Comparison of ENCODE assay signal across 8 cellular contexts in the genomic region with DNA sequence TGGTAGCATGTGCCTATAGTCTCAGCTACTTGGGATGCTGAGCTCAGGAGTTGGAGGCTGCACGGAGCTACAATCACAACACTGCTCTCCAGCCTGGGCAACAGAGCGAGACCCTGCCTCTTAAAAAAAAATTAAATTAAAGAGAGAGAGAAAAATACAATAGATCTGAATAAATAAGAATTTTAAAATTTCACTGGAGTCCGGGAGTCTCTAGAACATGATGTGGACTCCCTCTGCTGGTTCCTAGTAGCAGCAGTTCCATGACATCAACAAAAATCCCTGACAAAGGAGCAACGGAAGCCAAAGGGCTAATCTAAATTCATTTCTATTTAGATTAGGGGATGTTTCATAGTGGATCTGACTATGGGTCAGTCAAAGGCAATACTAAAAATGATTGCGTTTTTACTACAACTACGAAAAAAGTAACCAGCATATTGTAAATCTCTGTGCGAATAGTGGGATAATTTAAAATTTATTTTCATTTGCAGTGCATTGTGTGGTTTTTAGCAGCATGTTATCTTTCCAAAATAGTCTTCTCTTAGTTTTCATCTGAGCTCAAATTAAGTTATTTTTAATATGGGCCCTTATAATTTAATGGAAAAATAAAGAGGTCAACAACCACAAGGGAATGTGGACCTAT. TPM values are rescaled to one million over a fixed set of nuclear protein-coding genes. Genes with fewer than 3 reads are reported as not detected.
DNase-seq lines count a peak whose midpoint lies in the region; ATAC-seq, FAIRE-seq and TF ChIP-seq lines count a peak whose summit lies in the region.

No MANE protein-coding gene starts in this region.

- peaks cover 0 to 2% of the 10 kb centered on the region in 2 experiments for H3K36me3 ChIP-seq in endothelial cell of umbilical vein (ENCODE audit: control insufficient read depth in 2 of 2, extremely low read depth in 1 of 2, insufficient read depth in 2 of 2, low read length in 2 of 2)
- no peaks in the 10 kb centered on the region for H3K36me3 ChIP-seq in parathyroid adenoma (ENCODE audit: control insufficient read depth, insufficient read depth, low read length)

- no TSS peak for BruUV-seq in endothelial cell of umbilical vein (replicated peaks; lab: Mats Ljungman, UMichigan)

- H3K9ac ChIP-seq in endothelial cell of umbilical vein (replicated peaks; ENCODE audit: extremely low read depth, insufficient read depth, low read length) (no peak overlapping the region), parathyroid adenoma (no peak overlapping the region)

- intact Hi-C loops in endothelial cell of umbilical vein (cut with micrococcal nuclease), result loop anchor here (2.0 kb wide), 1 partner anchor 624 kb away; no protein-coding TSS in a partner anchor

- H3K27me3 ChIP-seq in endothelial cell of umbilical vein (ENCODE audit: control insufficient read depth in 2 of 2, insufficient read depth in 2 of 2, low read length in 2 of 2) (no peaks in the 10 kb centered on the region), parathyroid adenoma (ENCODE audit: control insufficient read depth, insufficient read depth, low read length) (no peaks in the 10 kb centered on the region)

- CTCF ChIA-PET in endothelial cell of umbilical vein (lab: Charles Lee), result interaction anchor here (0.8 to 2.2 kb wide), 5 partner anchors 192 to 598 kb away, joined by 3 to 13 read pairs (median 6); a partner anchor contains a TSS

- TF ChIP-seq POLR2A in endothelial cell of umbilical vein (IDR thresholded peaks at IDR 0.05; ENCODE audit: low read depth, low read length), result no peak

- H3K4me3 ChIP-seq in endothelial cell of umbilical vein (replicated peaks in 1 of 3; ENCODE audit: insufficient read depth in 1 of 3, low read depth in 1 of 3, low read length in 3 of 3) (no peak overlapping the region), parathyroid adenoma (ENCODE audit: low read depth, low read length) (no peak overlapping the region)

- no peak for ATAC-seq in stimulated activated naive CD8-positive, alpha-beta T cell treated with anti-CD3 and anti-CD28 coated beads, Interleukin-15, Interleukin-2, amounts not matched to agents 100 U/mL and 50 U/mL, for 24 hours

- POLR2A ChIA-PET in endothelial cell of umbilical vein (lab: Charles Lee), result interaction anchor here (0.5 kb wide), 1 partner anchor 96 kb away, joined by 3 read pairs; no protein-coding TSS in a partner anchor

- FAIRE-seq in endothelial cell of umbilical vein (lab: Jason Lieb, UNC), result peak; percentile 70

- H3K9me3 ChIP-seq in endothelial cell of umbilical vein (replicated peaks; ENCODE audit: control insufficient read depth, insufficient read depth, low read length) (no peaks in the 10 kb centered on the region), parathyroid adenoma (ENCODE audit: control insufficient read depth, low read length) (no peaks in the 10 kb centered on the region)

- no peaks in the 10 kb centered on the region for H3K4me1 ChIP-seq in endothelial cell of umbilical vein (ENCODE audit: control insufficient read depth, extremely low read depth, insufficient read depth, low read length)
- H3K4me1 ChIP-seq in parathyroid adenoma, result no peaks in the 10 kb centered on the region

- dilution Hi-C loops in endothelial cell of umbilical vein (cut with MboI; ENCODE audit: extremely low pct_ligation_motif_present, low sequenced_read_pairs), result no loop called here

- peaks cover 13% of the 10 kb centered on the region for H3K79me2 ChIP-seq in endothelial cell of umbilical vein (ENCODE audit: control insufficient read depth, insufficient read depth, low read length)
- no peaks in the 10 kb centered on the region for H3K79me2 ChIP-seq in parathyroid adenoma

- H3K4me2 ChIP-seq in endothelial cell of umbilical vein (ENCODE audit: insufficient read depth, low read length) (no peak overlapping the region), parathyroid adenoma (ENCODE audit: low read length) (no peak overlapping the region)

- peak; percentile 16 for DNase-seq in NCI-H69 (lab: John Stamatoyannopoulos, UW)
- DNase-seq in endothelial cell of umbilical vein (ENCODE audit: low read depth, low spot score), result peak; percentile 40
- DNase-seq in effector CD8-positive, alpha-beta T cell (lab: John Stamatoyannopoulos, UW), result no peak
- DNase-seq in NCI-H2029 (lab: John Stamatoyannopoulos, UW), result no peak
- DNase-seq in stimulated activated naive CD8-positive, alpha-beta T cell treated with anti-CD3 and anti-CD28 coated beads, Interleukin-15, Interleukin-2, amounts not matched to agents 100 U/mL and 50 U/mL, for 24 hours, result no peak
- no peak for DNase-seq in stimulated activated CD4-positive, alpha-beta T cell treated with anti-CD3 and anti-CD28 coated beads, Interleukin-4, amount 100 ng/mL, for 1 hour

- H2AFZ ChIP-seq in endothelial cell of umbilical vein (ENCODE audit: low read depth, low read length) (no peak overlapping the region), parathyroid adenoma (no peak overlapping the region)

- H3K9me1 ChIP-seq in endothelial cell of umbilical vein (replicated peaks; ENCODE audit: control insufficient read depth, extremely low read depth, insufficient read depth, low read length), result no peaks in the 10 kb centered on the region

- no peak overlapping the region for H3K27ac ChIP-seq in endothelial cell of umbilical vein (ENCODE audit: insufficient read depth, low read depth, low read length)
- H3K27ac ChIP-seq in parathyroid adenoma, result no peak overlapping the region

- TF ChIP-seq CTCF in GM12872 (IDR thresholded peaks at IDR 0.05; ENCODE audit: insufficient read depth, low read depth, low read length) (peak; percentile 39), endothelial cell of umbilical vein (IDR thresholded peaks at IDR 0.05; ENCODE audit: extremely low read depth in 1 of 2, insufficient read depth in 1 of 2, low read depth in 1 of 2, low read length in 2 of 2) (peak; percentile 42 to 48), parathyroid adenoma (IDR thresholded peaks at IDR 0.05) (peak; percentile 26)

- H4K20me1 ChIP-seq in endothelial cell of umbilical vein (replicated peaks; ENCODE audit: control insufficient read depth, extremely low read depth, insufficient read depth, low read length), result no peaks in the 10 kb centered on the region

TF ChIP-seq in endothelial cell of umbilical vein, 7 proteins besides CTCF, POLR2A, EP300 and RAD21:
- TF ChIP-seq FOS (IDR thresholded peaks at IDR 0.05; ENCODE audit: borderline replicate concordance, insufficient read depth, low read length), result no peak
- no peak for TF ChIP-seq EZH2 (IDR thresholded peaks at IDR 0.05; ENCODE audit: borderline replicate concordance, low read depth, low read length, severe bottlenecking)
- no peak for TF ChIP-seq GATA2 (IDR thresholded peaks at IDR 0.05; ENCODE audit: insufficient read depth, insufficient read length, low read depth, low read length)
- no peak for TF ChIP-seq MYC (IDR thresholded peaks at IDR 0.05; ENCODE audit: low read depth, low read length)
- TF ChIP-seq, protein P1, sequence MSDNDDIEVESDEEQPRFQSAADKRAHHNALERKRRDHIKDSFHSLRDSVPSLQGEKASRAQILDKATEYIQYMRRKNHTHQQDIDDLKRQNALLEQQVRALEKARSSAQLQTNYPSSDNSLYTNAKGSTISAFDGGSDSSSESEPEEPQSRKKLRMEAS (IDR thresholded peaks at IDR 0.05; ENCODE audit: insufficient read depth, insufficient read length), result no peak
- no peak for TF ChIP-seq POLR2AphosphoS5 (IDR thresholded peaks at IDR 0.05; ENCODE audit: insufficient read depth, low read depth, low read length)
- TF ChIP-seq JUN (IDR thresholded peaks at IDR 0.05; ENCODE audit: borderline replicate concordance, insufficient read depth, insufficient read length, low read depth), result no peak

RNA-seq across cellular contexts. Expression of a gene that starts 6.7 kb away (rescaled TPM):
- total RNA-seq in endothelial cell of umbilical vein, result 25.7 and 27.6 TPM in 2 replicates
- 9.6 and 12.3 TPM in 2 replicates for polyA plus RNA-seq in endothelial cell of umbilical vein
- polyA plus RNA-seq in endothelial cell of umbilical vein (2011; cell fraction: cytosol; rRNA removed), result 13.5 and 14.6 TPM in 2 replicates
- polyA plus RNA-seq in endothelial cell of umbilical vein (2011; cell fraction: nucleus; rRNA removed), result 5.0 and 8.3 TPM in 2 replicates
- 21.3 and 24.1 TPM in 2 replicates for polyA plus RNA-seq in endothelial cell of umbilical vein (2012)
- 25.2 and 28.2 TPM in 2 replicates for polyA minus RNA-seq in endothelial cell of umbilical vein
- 6.3 TPM for polyA minus RNA-seq in endothelial cell of umbilical vein (2011; cell fraction: cytosol; rRNA and poly(A)+ RNA removed)
- polyA minus RNA-seq in endothelial cell of umbilical vein (2011; cell fraction: nucleus; rRNA and poly(A)+ RNA removed), result 2.9 and 4.7 TPM in 2 replicates

RNA-seq across cellular contexts. Expression of a gene that starts 39.4 kb away (rescaled TPM):
- 6.3 and 6.8 TPM in 2 replicates for total RNA-seq in endothelial cell of umbilical vein
- polyA plus RNA-seq in endothelial cell of umbilical vein, result 1.9 and 2.8 TPM in 2 replicates
- polyA plus RNA-seq in endothelial cell of umbilical vein (2011; cell fraction: cytosol; rRNA removed), result 2.1 and 2.3 TPM in 2 replicates
- 6.4 and 6.6 TPM in 2 replicates for polyA plus RNA-seq in endothelial cell of umbilical vein (2011; cell fraction: nucleus; rRNA removed)
- polyA plus RNA-seq in endothelial cell of umbilical vein (2012), result 4.5 and 4.6 TPM in 2 replicates
- 9.3 and 18.7 TPM in 2 replicates for polyA minus RNA-seq in endothelial cell of umbilical vein
- polyA minus RNA-seq in endothelial cell of umbilical vein (2011; cell fraction: cytosol; rRNA and poly(A)+ RNA removed), result 4.2 TPM
- polyA minus RNA-seq in endothelial cell of umbilical vein (2011; cell fraction: nucleus; rRNA and poly(A)+ RNA removed), result 5.5 and 6.3 TPM in 2 replicates

Comparison
In these comparisons a context has a peak if more than half of its experiments do, and no peak if none do; other contexts are left out.
1. DNase-seq: peak in NCI-H69 (single experiment) and endothelial cell of umbilical vein (single experiment); none in effector CD8-positive, alpha-beta T cell (single experiment), NCI-H2029 (single experiment), stimulated activated naive CD8-positive, alpha-beta T cell treated with anti-CD3 and anti-CD28 coated beads, Interleukin-15, Interleukin-2, amounts not matched to agents 100 U/mL and 50 U/mL, for 24 hours (single experiment) and stimulated activated CD4-positive, alpha-beta T cell treated with anti-CD3 and anti-CD28 coated beads, Interleukin-4, amount 100 ng/mL, for 1 hour (single experiment).
2. Peak in every context shown above with its lines, with median percentiles within 50 percentile points of each other: CTCF ChIP-seq.